Comparison of ENCODE assay signal across 32 cellular contexts in the genomic region with DNA sequence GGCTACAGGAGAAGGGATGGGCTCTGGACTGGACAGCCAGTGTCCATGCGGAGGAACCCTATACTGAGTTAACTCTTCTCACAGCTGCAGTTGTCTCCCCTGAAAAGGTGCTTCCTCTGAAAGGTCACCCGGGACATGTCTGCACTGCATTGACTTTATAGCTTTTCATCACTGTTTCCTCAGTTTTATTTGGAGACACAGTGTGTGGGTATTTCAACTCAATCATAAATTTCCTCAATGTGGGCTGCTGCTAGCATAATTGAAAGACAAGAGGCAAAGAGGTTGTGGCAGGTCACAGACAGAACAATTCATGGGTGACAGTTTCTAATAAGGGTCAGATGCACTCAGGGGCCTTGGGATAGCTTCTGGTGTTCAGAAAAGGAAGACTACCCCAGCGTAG.
A peak's percentile ranks its signal among the peaks of the same experiment; 100 is the strongest.
DNase-seq lines count a peak whose midpoint lies in the region; ATAC-seq, FAIRE-seq and TF ChIP-seq lines count a peak whose summit lies in the region.
"Had no signal": no experiment of that assay in that cellular context is flagged by ENCODE, and none has a peak within 500 bp of the region (broad histone marks: within the 10 kb centered on the region; RNA-seq: fewer than 3 reads in every experiment).

No MANE protein-coding gene starts in this region.

- dilution Hi-C loops in endothelial cell of umbilical vein (cut with MboI; ENCODE audit: extremely low pct_ligation_motif_present, low sequenced_read_pairs), result no loop called here

- in situ Hi-C loops in gastrocnemius medialis (cut with MboI; ENCODE audit: low sequenced_read_pairs in 4 of 4), result no loop called here

- H3K27me3 ChIP-seq in BLaER1 (no peaks in the 10 kb centered on the region), endothelial cell of umbilical vein (ENCODE audit: control insufficient read depth in 2 of 2, insufficient read depth in 2 of 2, low read length in 2 of 2) (no peaks in the 10 kb centered on the region), gastrocnemius medialis (no peaks in the 10 kb centered on the region), MG63 (no peaks in the 10 kb centered on the region), sigmoid colon (no peaks in the 10 kb centered on the region)
- H3K27me3 ChIP-seq: esophagus squamous epithelium, hepatocyte, suprapubic skin, uterus had no signal

- no TSS peak for BruUV-seq in endothelial cell of umbilical vein (replicated peaks; lab: Mats Ljungman, UMichigan)

- H3K9ac ChIP-seq in BLaER1, result no peak overlapping the region
- no peak overlapping the region for H3K9ac ChIP-seq in endothelial cell of umbilical vein (replicated peaks; ENCODE audit: extremely low read depth, insufficient read depth, low read length)

- 81 to 94% methylated on average over 3 of the region's 3 CpGs for WGBS in sigmoid colon, 2 donors

- H3K9me3 ChIP-seq in BLaER1, result peaks cover 13% of the 10 kb centered on the region
- H3K9me3 ChIP-seq in endothelial cell of umbilical vein (replicated peaks; ENCODE audit: control insufficient read depth, insufficient read depth, low read length), result no peaks in the 10 kb centered on the region
- H3K9me3 ChIP-seq in gastrocnemius medialis, result no peaks in the 10 kb centered on the region
- H3K9me3 ChIP-seq in MG63, result no peaks in the 10 kb centered on the region
- H3K9me3 ChIP-seq in sigmoid colon, result no peaks in the 10 kb centered on the region
- H3K9me3 ChIP-seq: esophagus squamous epithelium, suprapubic skin, uterus had no signal

- CTCF ChIA-PET in endothelial cell of umbilical vein (lab: Charles Lee), result interaction anchor here (1.3 kb wide), 1 partner anchor 36 kb away, joined by 3 read pairs; no protein-coding TSS in a partner anchor

- no peak for TF ChIP-seq CTCF in endothelial cell of umbilical vein (IDR thresholded peaks at IDR 0.05; ENCODE audit: extremely low read depth in 1 of 2, insufficient read depth in 1 of 2, low read depth in 1 of 2, low read length in 2 of 2)
- TF ChIP-seq CTCF in gastrocnemius medialis (IDR thresholded peaks at IDR 0.05 in 4 of 5, conservative IDR thresholded peaks at IDR 0.05 in 1 of 5), result no peak
- TF ChIP-seq CTCF in sigmoid colon (IDR thresholded peaks at IDR 0.05), result no peak

- no peaks in the 10 kb centered on the region for H3K79me2 ChIP-seq in endothelial cell of umbilical vein (ENCODE audit: control insufficient read depth, insufficient read depth, low read length)
- H3K79me2 ChIP-seq: hepatocyte had no signal

- H2AFZ ChIP-seq in endothelial cell of umbilical vein (ENCODE audit: low read depth, low read length), result no peak overlapping the region
- H2AFZ ChIP-seq: GM23338, hepatocyte had no signal

- H4K20me1 ChIP-seq in BLaER1, result no peaks in the 10 kb centered on the region
- H4K20me1 ChIP-seq in endothelial cell of umbilical vein (replicated peaks; ENCODE audit: control insufficient read depth, extremely low read depth, insufficient read depth, low read length), result no peaks in the 10 kb centered on the region

- no peak for TF ChIP-seq EP300 in sigmoid colon (IDR thresholded peaks at IDR 0.05)

- H3K4me3 ChIP-seq in BLaER1 (no peak overlapping the region), endothelial cell of umbilical vein (replicated peaks in 1 of 3; ENCODE audit: insufficient read depth in 1 of 3, low read depth in 1 of 3, low read length in 3 of 3) (no peak overlapping the region), gastrocnemius medialis (no peak overlapping the region), MG63 (no peak overlapping the region), sigmoid colon (no peak overlapping the region)
- H3K4me3 ChIP-seq: esophagus squamous epithelium, GM23338, hepatocyte, K562, suprapubic skin, uterus had no signal

- peaks cover 38% of the 10 kb centered on the region for H3K36me3 ChIP-seq in BLaER1
- H3K36me3 ChIP-seq in endothelial cell of umbilical vein (ENCODE audit: control insufficient read depth in 2 of 2, extremely low read depth in 1 of 2, insufficient read depth in 2 of 2, low read length in 2 of 2), result no peaks in the 10 kb centered on the region
- H3K36me3 ChIP-seq in gastrocnemius medialis, result no peaks in the 10 kb centered on the region
- no peaks in the 10 kb centered on the region for H3K36me3 ChIP-seq in MG63
- H3K36me3 ChIP-seq in sigmoid colon, result no peaks in the 10 kb centered on the region
- H3K36me3 ChIP-seq: suprapubic skin, uterus had no signal

- no peaks in the 10 kb centered on the region for H3K9me1 ChIP-seq in endothelial cell of umbilical vein (replicated peaks; ENCODE audit: control insufficient read depth, extremely low read depth, insufficient read depth, low read length)

- no peak for FAIRE-seq in endothelial cell of umbilical vein (lab: Jason Lieb, UNC)
- FAIRE-seq: HTR-8/SVneo, TTC549 had no signal

- intact Hi-C loops in endothelial cell of umbilical vein (cut with micrococcal nuclease), result loop anchor here (5.0 kb wide), 1 partner anchor 93 kb away; no protein-coding TSS in a partner anchor
- intact Hi-C loops in gastrocnemius medialis (cut with DNase I; ENCODE audit: low total_unique reads), result loop anchor here (10.0 kb wide), 3 partner anchors 80 to 220 kb away; no protein-coding TSS in a partner anchor
- intact Hi-C loops in sigmoid colon (cut with DNase I), result no loop called here

- ATAC-seq in GM21515 (IDR thresholded peaks at IDR 0.05; ENCODE audit: unreplicated experiment), result peak; percentile 23
- ATAC-seq in HG03159 (IDR thresholded peaks at IDR 0.05; ENCODE audit: unreplicated experiment), result peak; percentile 8
- no peak for ATAC-seq in gastrocnemius medialis
- ATAC-seq: activated CD8-positive, alpha-beta T cell treated with anti-CD3 and anti-CD28 coated beads, Interleukin-2, amount 10 ng/mL, durations not matched to agents 7 days and 5 days had no signal

- H3K4me2 ChIP-seq in BLaER1 (peak overlapping the region; percentile 47), endothelial cell of umbilical vein (ENCODE audit: insufficient read depth, low read length) (no peak overlapping the region)
- H3K4me2 ChIP-seq: GM23338, hepatocyte had no signal

- H3K27ac ChIP-seq in BLaER1, result no peak overlapping the region
- H3K27ac ChIP-seq in endothelial cell of umbilical vein (ENCODE audit: insufficient read depth, low read depth, low read length), result no peak overlapping the region
- H3K27ac ChIP-seq in gastrocnemius medialis, result no peak overlapping the region
- H3K27ac ChIP-seq in sigmoid colon, result no peak overlapping the region
- H3K27ac ChIP-seq: esophagus squamous epithelium, hepatocyte, suprapubic skin, uterus had no signal

- TF ChIP-seq POLR2A in endothelial cell of umbilical vein (IDR thresholded peaks at IDR 0.05; ENCODE audit: low read depth, low read length) (no peak), gastrocnemius medialis (IDR thresholded peaks at IDR 0.05) (no peak), sigmoid colon (IDR thresholded peaks at IDR 0.05) (no peak)

- H3K4me1 ChIP-seq in BLaER1 (peaks cover 17% of the 10 kb centered on the region), endothelial cell of umbilical vein (ENCODE audit: control insufficient read depth, extremely low read depth, insufficient read depth, low read length) (peaks cover 19% of the 10 kb centered on the region), gastrocnemius medialis (peaks cover 33 to 39% of the 10 kb centered on the region in 2 donors), sigmoid colon (no peaks in the 10 kb centered on the region)

- POLR2A ChIA-PET in endothelial cell of umbilical vein (lab: Charles Lee), result no interaction called here

- DNase-seq in endothelial cell of umbilical vein (ENCODE audit: low read depth, low spot score) (peak; percentile 6), gastrocnemius medialis (no peak), MG63 (no peak), DMS 273 treated with DMSO at 0.1 percent for 48 hours (lab: John Stamatoyannopoulos, UW) (no peak), sigmoid colon (no peak)
- DNase-seq: 8988T; activated CD8-positive, alpha-beta T cell treated with anti-CD3 and anti-CD28 coated beads, Interleukin-2, amount 10 ng/mL, durations not matched to agents 7 days and 5 days; activated effector memory CD4-positive, alpha-beta T cell treated with Interleukin-2 at 50 U/mL for 16 hours; activated naive CD8-positive, alpha-beta T cell treated with anti-CD3 and anti-CD28 coated beads, Interleukin-2, amount 10 ng/mL, durations not matched to agents 7 days and 5 days; activated T-cell treated with anti-CD3 and anti-CD28 coated beads for 4 hours; CD4-positive, alpha-beta memory T cell; cortex of kidney; esophagus squamous epithelium; foreskin melanocyte; MM.1S; NCI-H1436 treated with DMSO at 0.1 percent for 48 hours; NCI-H2107; NCI-H446 treated with DMSO at 0.1 percent for 48 hours; RPMI8226; stimulated activated CD4-positive, alpha-beta T cell treated with anti-CD3 and anti-CD28 coated beads, Interleukin-15, amount 100 ng/mL, for 24 hours; stimulated activated naive CD4-positive, alpha-beta T cell; T-helper 1 cell; uterus had no signal

TF ChIP-seq in endothelial cell of umbilical vein, 7 proteins besides CTCF, POLR2A, EP300 and RAD21:
- TF ChIP-seq JUN (IDR thresholded peaks at IDR 0.05; ENCODE audit: borderline replicate concordance, insufficient read depth, insufficient read length, low read depth) (no peak), POLR2AphosphoS5 (IDR thresholded peaks at IDR 0.05; ENCODE audit: insufficient read depth, low read depth, low read length) (no peak), FOS (IDR thresholded peaks at IDR 0.05; ENCODE audit: borderline replicate concordance, insufficient read depth, low read length) (no peak), MYC (IDR thresholded peaks at IDR 0.05; ENCODE audit: low read depth, low read length) (no peak), GATA2 (IDR thresholded peaks at IDR 0.05; ENCODE audit: insufficient read depth, insufficient read length, low read depth, low read length) (no peak), EZH2 (IDR thresholded peaks at IDR 0.05; ENCODE audit: borderline replicate concordance, low read depth, low read length, severe bottlenecking) (no peak)
- TF ChIP-seq, protein P1, sequence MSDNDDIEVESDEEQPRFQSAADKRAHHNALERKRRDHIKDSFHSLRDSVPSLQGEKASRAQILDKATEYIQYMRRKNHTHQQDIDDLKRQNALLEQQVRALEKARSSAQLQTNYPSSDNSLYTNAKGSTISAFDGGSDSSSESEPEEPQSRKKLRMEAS (IDR thresholded peaks at IDR 0.05; ENCODE audit: insufficient read depth, insufficient read length), result no peak

Comparison
In these comparisons a context has a peak if more than half of its experiments do, and no peak if none do; other contexts are left out.
1. ATAC-seq: peak in GM21515 (single experiment) and HG03159 (single experiment); none in gastrocnemius medialis (0 of 2).